In the genomic region with DNA sequence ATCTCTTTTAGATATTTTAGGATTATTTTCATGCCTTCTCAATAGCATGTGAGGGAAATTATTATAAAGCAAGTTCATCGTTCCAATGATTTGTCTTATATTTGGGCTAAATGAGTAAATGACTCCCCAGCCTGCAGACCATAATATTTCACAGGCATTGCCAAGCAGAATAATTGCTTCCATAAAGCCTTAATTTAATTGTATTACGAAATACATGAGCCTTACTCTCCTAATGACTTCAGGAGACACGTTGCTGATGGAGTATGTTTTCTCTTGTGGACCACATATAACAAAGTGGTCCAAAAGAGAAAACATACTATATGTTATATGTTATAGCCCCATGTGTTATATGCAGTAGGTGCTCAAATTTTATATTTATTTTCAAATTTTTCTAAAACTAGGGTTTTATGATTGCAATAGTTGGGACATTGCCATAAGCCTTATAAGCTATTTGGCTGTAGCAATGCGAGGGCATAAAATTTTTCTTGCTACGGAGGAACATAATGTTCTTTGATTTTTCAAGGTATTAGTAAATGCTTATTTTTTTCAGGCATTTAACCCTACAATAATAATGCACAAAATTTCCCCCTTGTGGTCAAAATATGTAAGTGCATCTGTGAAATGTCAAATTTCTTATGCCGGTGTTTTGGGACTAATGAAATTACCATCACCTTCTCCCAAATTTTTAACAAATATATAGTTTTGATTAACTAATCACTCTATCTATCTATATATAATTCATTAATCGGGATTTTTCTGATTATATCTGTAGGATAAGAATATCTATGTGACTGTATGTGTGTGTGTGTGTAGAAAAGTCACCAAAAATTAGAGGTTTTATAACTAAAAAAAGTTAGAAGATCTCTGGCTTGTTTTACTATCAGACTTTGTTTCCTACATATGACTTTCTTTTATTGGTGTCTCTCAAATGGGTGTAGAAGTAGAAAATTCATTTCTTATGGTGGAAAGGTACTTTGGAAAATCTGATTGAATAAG, we compare ENCODE assay signal across 9 cellular contexts. TPM values are rescaled to one million over a fixed set of nuclear protein-coding genes. Genes with fewer than 3 reads are reported as not detected.
DNase-seq lines count a peak whose midpoint lies in the region; TF ChIP-seq lines count a peak whose summit lies in the region.
"Had no signal": no experiment of that assay in that cellular context is flagged by ENCODE, and none has a peak within 500 bp of the region (broad histone marks: within the 10 kb centered on the region; RNA-seq: fewer than 3 reads in every experiment).

No MANE protein-coding gene starts in this region.

- H3K4me1 Mint-ChIP-seq in brain (no peaks in the 10 kb centered on the region), nephron progenitor cell (no peaks in the 10 kb centered on the region)
- H3K4me1 Mint-ChIP-seq: naive thymus-derived CD8-positive, alpha-beta T cell had no signal

- H3K4me3 Mint-ChIP-seq in brain (no peak overlapping the region), nephron progenitor cell (no peak overlapping the region)
- H3K4me3 Mint-ChIP-seq: naive thymus-derived CD8-positive, alpha-beta T cell had no signal

- H3K27me3 ChIP-seq in HL-60 (ENCODE audit: insufficient read depth, poor library complexity, severe bottlenecking) (no peaks in the 10 kb centered on the region), MG63 (no peaks in the 10 kb centered on the region)

- H3K27ac ChIP-seq in HL-60 (replicated peaks): no peak overlapping the region
- H3K27ac ChIP-seq in caudate nucleus (ENCODE audit: low read depth, low read length): no peak overlapping the region

- no peaks in the 10 kb centered on the region for H3K36me3 ChIP-seq in MG63

- no peak overlapping the region for H3K27ac Mint-ChIP-seq in brain
- no peak overlapping the region for H3K27ac Mint-ChIP-seq in nephron progenitor cell
- H3K27ac Mint-ChIP-seq: naive thymus-derived CD8-positive, alpha-beta T cell had no signal

- TF ChIP-seq CTCF in HL-60 (IDR thresholded peaks at IDR 0.05; ENCODE audit: insufficient read depth, low read length): peak; percentile 62
- peak; percentile 67 to 74 for TF ChIP-seq CTCF in brain (conservative IDR thresholded peaks at IDR 0.05)
- TF ChIP-seq CTCF in nephron progenitor cell (IDR thresholded peaks at IDR 0.05): peak; percentile 63

- no peaks in the 10 kb centered on the region for H3K27me3 Mint-ChIP-seq in brain
- H3K27me3 Mint-ChIP-seq in nephron progenitor cell (ENCODE audit: low read depth, poor library complexity): no peaks in the 10 kb centered on the region

- no peaks in the 10 kb centered on the region for H3K9me3 ChIP-seq in MG63

- DNase-seq in ELR (ENCODE audit: low read depth) (peak; percentile 47), HL-60 (ENCODE audit: low read depth in 1 of 2, low spot score in 1 of 2) (no peak), nephron progenitor cell (no peak), NCI-H1105 treated with DMSO at 0.1 percent for 48 hours (lab: John Stamatoyannopoulos, UW) (no peak), MG63 (no peak), UCSD-AML1 (lab: John Stamatoyannopoulos, UW; ENCODE audit: unreplicated experiment) (no peak), caudate nucleus (lab: John Stamatoyannopoulos, UW) (no peak)

- H3K4me3 ChIP-seq in HL-60 (replicated peaks; ENCODE audit: insufficient read depth, low read length) (no peak overlapping the region), MG63 (no peak overlapping the region)

- H3K36me3 Mint-ChIP-seq in brain: no peaks in the 10 kb centered on the region
- no peaks in the 10 kb centered on the region for H3K36me3 Mint-ChIP-seq in nephron progenitor cell (ENCODE audit: low read depth)

- H3K9me3 Mint-ChIP-seq in brain (peaks cover 0 to 10% (median 3%) of the 10 kb centered on the region in 5 experiments), nephron progenitor cell (peaks cover 2% of the 10 kb centered on the region)

RNA-seq across cellular contexts. Expression of a gene that starts 26.4 kb away (rescaled TPM):
- polyA plus RNA-seq in brain (ENCODE audit: insufficient read depth, low read depth, low replicate concordance): not detected
- total RNA-seq in MG63 (2014; rRNA removed; shearing (Covaris generic); ENCODE audit: low replicate concordance): not detected in 2 replicates
- total RNA-seq: naive thymus-derived CD8-positive, alpha-beta T cell had no signal
- polyA plus RNA-seq: naive thymus-derived CD8-positive, alpha-beta T cell had no signal

RNA-seq across cellular contexts. Expression of a gene that starts 53.1 kb away (rescaled TPM):
- polyA plus RNA-seq in brain (ENCODE audit: insufficient read depth, low read depth, low replicate concordance): not detected
- not detected in 2 replicates for total RNA-seq in MG63 (2014; rRNA removed; shearing (Covaris generic); ENCODE audit: low replicate concordance)
- total RNA-seq: naive thymus-derived CD8-positive, alpha-beta T cell had no signal
- polyA plus RNA-seq: naive thymus-derived CD8-positive, alpha-beta T cell had no signal
